Comparison of ENCODE assay signal across 25 cellular contexts in the genomic region with DNA sequence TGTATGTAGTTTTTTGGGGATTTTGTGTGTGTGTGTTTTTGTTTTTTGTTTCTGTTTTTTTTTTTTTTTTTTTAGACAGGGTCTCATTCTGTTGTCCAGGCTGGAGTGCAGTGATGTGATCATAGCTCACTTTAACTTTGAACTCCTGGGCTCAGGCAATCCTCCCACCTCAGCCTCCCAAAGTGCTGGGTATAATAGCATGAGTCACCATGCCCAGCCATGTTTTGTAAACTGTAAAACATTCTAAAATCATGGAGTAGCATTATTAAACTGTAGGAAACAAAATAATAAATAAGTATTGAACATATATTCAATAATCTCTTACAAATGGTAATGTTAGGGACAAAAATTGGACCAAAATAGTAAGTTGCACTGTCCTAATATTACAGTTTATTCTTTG.
DNase-seq lines count a peak whose midpoint lies in the region; ATAC-seq, FAIRE-seq and TF ChIP-seq lines count a peak whose summit lies in the region.
"Had no signal": no experiment of that assay in that cellular context is flagged by ENCODE, and none has a peak within 500 bp of the region (broad histone marks: within the 10 kb centered on the region; RNA-seq: fewer than 3 reads in every experiment).

No MANE protein-coding gene starts in this region.

- H3K9me3 ChIP-seq in HepG2 (ENCODE audit: low read length) = no peaks in the 10 kb centered on the region
- H3K9me3 ChIP-seq in right lobe of liver = no peaks in the 10 kb centered on the region
- H3K9me3 ChIP-seq in endothelial cell of umbilical vein (replicated peaks; ENCODE audit: control insufficient read depth, insufficient read depth, low read length) = no peaks in the 10 kb centered on the region
- H3K9me3 ChIP-seq in transverse colon = no peaks in the 10 kb centered on the region
- H3K9me3 ChIP-seq: A549 had no signal

- H3K79me2 ChIP-seq in HepG2 (ENCODE audit: insufficient read depth, low read length) (peaks cover 8% of the 10 kb centered on the region), endothelial cell of umbilical vein (ENCODE audit: control insufficient read depth, insufficient read depth, low read length) (peaks cover 2% of the 10 kb centered on the region)

- no peak for TF ChIP-seq POLR2A in HepG2 (IDR thresholded peaks at IDR 0.05; ENCODE audit: insufficient read depth in 1 of 2, low read depth in 2 of 2, low read length in 2 of 2)
- no peak for TF ChIP-seq POLR2A in right lobe of liver (IDR thresholded peaks at IDR 0.05)
- no peak for TF ChIP-seq POLR2A in endothelial cell of umbilical vein (IDR thresholded peaks at IDR 0.05; ENCODE audit: low read depth, low read length)
- no peak for TF ChIP-seq POLR2A in transverse colon (IDR thresholded peaks at IDR 0.05)

- H2AFZ ChIP-seq in HepG2 (ENCODE audit: low read length) = no peak overlapping the region
- no peak overlapping the region for H2AFZ ChIP-seq in endothelial cell of umbilical vein (ENCODE audit: low read depth, low read length)

- DNase-seq in HepG2 (ENCODE audit: low spot score) (no peak), right lobe of liver (no peak), NCI-H226 (peak; percentile 20), endothelial cell of umbilical vein (ENCODE audit: low read depth, low spot score) (no peak), transverse colon (no peak), HTR-8/SVneo (ENCODE audit: insufficient read length, low spot score) (no peak)
- DNase-seq: AML-193; CD4-positive, alpha-beta T cell; CD8-positive, alpha-beta memory T cell; COR-L47; DMS 273 treated with DMSO at 0.1 percent for 48 hours; DMS153; DMS53; DMS79; DND-41; EL; GDM1 had no signal

- TF ChIP-seq EP300 in HepG2 (IDR thresholded peaks at IDR 0.05; ENCODE audit: low read depth in 2 of 2, low read length in 2 of 2) (no peak), HepG2 (CRISPR knock-in tag; IDR thresholded peaks at IDR 0.05; ENCODE audit: borderline replicate concordance) (no peak), transverse colon (IDR thresholded peaks at IDR 0.05; ENCODE audit: low read depth) (no peak)

- dilution Hi-C loops in endothelial cell of umbilical vein (cut with MboI; ENCODE audit: extremely low pct_ligation_motif_present, low sequenced_read_pairs) = no loop called here

- H3K4me1 ChIP-seq in HepG2 (ENCODE audit: insufficient read depth, low read length) (no peaks in the 10 kb centered on the region), right lobe of liver (peaks cover 0 to 6% (median 0%) of the 10 kb centered on the region in 4 donors), endothelial cell of umbilical vein (ENCODE audit: control insufficient read depth, extremely low read depth, insufficient read depth, low read length) (no peaks in the 10 kb centered on the region), transverse colon (no peaks in the 10 kb centered on the region)
- H3K4me1 ChIP-seq: A549; BLaER1 treated with 17β-estradiol and CSF1 and Interleukin-3, amounts not matched to agents 10 nM and 100 nM had no signal

- no peak overlapping the region for H3K9ac ChIP-seq in HepG2 (ENCODE audit: insufficient read depth, low read depth, low read length)
- H3K9ac ChIP-seq in endothelial cell of umbilical vein (replicated peaks; ENCODE audit: extremely low read depth, insufficient read depth, low read length) = no peak overlapping the region
- H3K9ac ChIP-seq: BLaER1 treated with 17β-estradiol and CSF1 and Interleukin-3, amounts not matched to agents 10 nM and 100 nM had no signal

- no peak for FAIRE-seq in HepG2 (lab: Jason Lieb, UNC)
- no peak for FAIRE-seq in endothelial cell of umbilical vein (lab: Jason Lieb, UNC)
- FAIRE-seq in HTR-8/SVneo (lab: Jason Lieb, UNC) = no peak
- FAIRE-seq: A549, GM12878, GM12892, GM18507, GM19239 had no signal

- POLR2A ChIA-PET in HepG2 (lab: Yijun Ruan, JAX) = no interaction called here
- POLR2A ChIA-PET in endothelial cell of umbilical vein (lab: Charles Lee) = no interaction called here

- no peaks in the 10 kb centered on the region for H3K9me1 ChIP-seq in endothelial cell of umbilical vein (replicated peaks; ENCODE audit: control insufficient read depth, extremely low read depth, insufficient read depth, low read length)

- intact Hi-C loops in HepG2 (cut with micrococcal nuclease; ENCODE audit: unreplicated experiment) = no loop called here
- intact Hi-C loops in right lobe of liver (cut with DNase I) = no loop called here
- intact Hi-C loops in endothelial cell of umbilical vein (cut with micrococcal nuclease) = no loop called here
- intact Hi-C loops in transverse colon (cut with DNase I; ENCODE audit: low total_unique reads) = no loop called here

- H3K36me3 ChIP-seq in HepG2 (replicated peaks in 1 of 2; ENCODE audit: control insufficient read depth in 1 of 2, insufficient read depth in 2 of 2, low read length in 2 of 2) = no peaks in the 10 kb centered on the region
- H3K36me3 ChIP-seq in right lobe of liver = no peaks in the 10 kb centered on the region
- no peaks in the 10 kb centered on the region for H3K36me3 ChIP-seq in endothelial cell of umbilical vein (ENCODE audit: control insufficient read depth in 2 of 2, extremely low read depth in 1 of 2, insufficient read depth in 2 of 2, low read length in 2 of 2)
- no peaks in the 10 kb centered on the region for H3K36me3 ChIP-seq in transverse colon

- no peak for ATAC-seq in HepG2
- ATAC-seq in right lobe of liver = no peak
- ATAC-seq: A549, GM12878 had no signal

- H3K4me2 ChIP-seq in HepG2 (ENCODE audit: low read depth, low read length) = no peak overlapping the region
- H3K4me2 ChIP-seq in endothelial cell of umbilical vein (ENCODE audit: insufficient read depth, low read length) = no peak overlapping the region
- H3K4me2 ChIP-seq: A549; BLaER1 treated with 17β-estradiol and CSF1 and Interleukin-3, amounts not matched to agents 10 nM and 100 nM had no signal

- H4K20me1 ChIP-seq in HepG2 (ENCODE audit: insufficient read depth, low read length) (no peaks in the 10 kb centered on the region), endothelial cell of umbilical vein (replicated peaks; ENCODE audit: control insufficient read depth, extremely low read depth, insufficient read depth, low read length) (no peaks in the 10 kb centered on the region)
- H4K20me1 ChIP-seq: BLaER1 treated with 17β-estradiol and CSF1 and Interleukin-3, amounts not matched to agents 10 nM and 100 nM had no signal

- CTCF ChIA-PET in HepG2 (lab: Yijun Ruan, JAX; ENCODE audit: low intra/inter-chr PET ratio, low total read pairs) = no interaction called here
- CTCF ChIA-PET in endothelial cell of umbilical vein (lab: Charles Lee) = no interaction called here

- H3K4me3 ChIP-seq in HepG2 (replicated peaks in 1 of 3; ENCODE audit: insufficient read depth in 1 of 3, low read depth in 2 of 3, low read length in 3 of 3) (no peak overlapping the region), right lobe of liver (no peak overlapping the region), endothelial cell of umbilical vein (replicated peaks in 1 of 3; ENCODE audit: insufficient read depth in 1 of 3, low read depth in 1 of 3, low read length in 3 of 3) (no peak overlapping the region), transverse colon (no peak overlapping the region)
- H3K4me3 ChIP-seq: A549; BLaER1 treated with 17β-estradiol and CSF1 and Interleukin-3, amounts not matched to agents 10 nM and 100 nM; GM12878 had no signal

- BruUV-seq in HepG2 (replicated peaks; lab: Mats Ljungman, UMichigan) (no TSS peak), endothelial cell of umbilical vein (replicated peaks; lab: Mats Ljungman, UMichigan) (no TSS peak)

- H3K27me3 ChIP-seq in HepG2 (ENCODE audit: control insufficient read depth in 1 of 2, insufficient read depth in 2 of 2, low read length in 2 of 2) (no peaks in the 10 kb centered on the region), right lobe of liver (no peaks in the 10 kb centered on the region), endothelial cell of umbilical vein (ENCODE audit: control insufficient read depth in 2 of 2, insufficient read depth in 2 of 2, low read length in 2 of 2) (no peaks in the 10 kb centered on the region), transverse colon (no peaks in the 10 kb centered on the region)
- H3K27me3 ChIP-seq: BLaER1 treated with 17β-estradiol and CSF1 and Interleukin-3, amounts not matched to agents 10 nM and 100 nM had no signal

- H3K27ac ChIP-seq in HepG2 (ENCODE audit: extremely low read length, insufficient read depth, low read length) = no peak overlapping the region
- H3K27ac ChIP-seq in right lobe of liver = no peak overlapping the region
- no peak overlapping the region for H3K27ac ChIP-seq in endothelial cell of umbilical vein (ENCODE audit: insufficient read depth, low read depth, low read length)
- H3K27ac ChIP-seq in transverse colon = no peak overlapping the region
- H3K27ac ChIP-seq: 22Rv1; A549; BLaER1 treated with 17β-estradiol and CSF1 and Interleukin-3, amounts not matched to agents 10 nM and 100 nM; C4-2B had no signal

- TF ChIP-seq RAD21 in HepG2 (CRISPR knock-in tag; IDR thresholded peaks at IDR 0.05) = no peak

- in situ Hi-C loops in HepG2 (cut with HindIII; ENCODE audit: extremely low pct_ligation_motif_present, low pct_unique_long_range_greater_than_20kb) = no loop called here
- in situ Hi-C loops in transverse colon (cut with MboI; ENCODE audit: low pct_ligation_motif_present in 1 of 4, low pct_unique_long_range_greater_than_20kb in 1 of 4, low sequenced_read_pairs in 3 of 4) = no loop called here

- TF ChIP-seq CTCF in HepG2 (CRISPR knock-in tag; IDR thresholded peaks at IDR 0.05) (no peak), right lobe of liver (IDR thresholded peaks at IDR 0.05) (no peak), endothelial cell of umbilical vein (IDR thresholded peaks at IDR 0.05; ENCODE audit: extremely low read depth in 1 of 2, insufficient read depth in 1 of 2, low read depth in 1 of 2, low read length in 2 of 2) (no peak), transverse colon (IDR thresholded peaks at IDR 0.05) (no peak)

TF ChIP-seq in endothelial cell of umbilical vein, 7 proteins besides CTCF, POLR2A, EP300 and RAD21:
- TF ChIP-seq JUN (IDR thresholded peaks at IDR 0.05; ENCODE audit: borderline replicate concordance, insufficient read depth, insufficient read length, low read depth) = peak; percentile 2
- TF ChIP-seq EZH2 (IDR thresholded peaks at IDR 0.05; ENCODE audit: borderline replicate concordance, low read depth, low read length, severe bottlenecking) = no peak
